In genomic region chrX:43743100-43743822, GRCh38 we compare ENCODE assay signal across 21 cellular contexts.
"Had no signal": no experiment of that assay in that cellular context is flagged by ENCODE, and none has a peak within 500 bp of the region (broad histone marks: within the 10 kb centered on the region; RNA-seq: fewer than 3 reads in every experiment).

No MANE protein-coding gene starts in this region.

- DNase-seq: activated CD4-positive, alpha-beta T cell treated with anti-CD3 and anti-CD28 coated beads, Interleukin-2, amount 10 ng/mL, durations not matched to agents 24 days and 14 days; activated CD4-positive, CD25-positive, alpha-beta regulatory T cell; activated CD8-positive, alpha-beta memory T cell treated with anti-CD3 and anti-CD28 coated beads, Interleukin-2, amount 50 U/mL, for 4 hours; activated effector memory CD4-positive, alpha-beta T cell treated with Interleukin-2 at 50 U/mL for 16 hours; activated naive CD4-positive, alpha-beta T cell treated with anti-CD3 and anti-CD28 coated beads, Interleukin-2, amount 50 U/mL, for 16 hours; activated T-cell treated with anti-CD3 and anti-CD28 coated beads, Interleukin-2, amount 50 U/mL, for 4 hours; cerebellar nuclear complex; cortex of kidney; effector CD4-positive, alpha-beta T cell; left lung; natural killer cell; pancreas; stimulated activated naive CD4-positive, alpha-beta T cell; T-helper 1 cell; T-helper 9 cell; transverse colon; uterus had no signal

- ATAC-seq: activated T-cell treated with anti-CD3 and anti-CD28 coated beads, Interleukin-2, amount 50 U/mL, for 4 hours; left lung; natural killer cell; SK-N-SH treated with all-trans-retinoic acid at 6 μM for 48 hours had no signal

- H3K27ac ChIP-seq: hepatocyte, neutrophil, pancreas had no signal

- H3K27me3 ChIP-seq: esophagus muscularis mucosa, hepatocyte, left lung, neutrophil, pancreas, transverse colon, uterus had no signal

- H3K4me3 ChIP-seq: esophagus muscularis mucosa, hepatocyte, left lung, pancreas, transverse colon, uterus had no signal

- H2AFZ ChIP-seq: hepatocyte had no signal

- H3K9me3 ChIP-seq: esophagus muscularis mucosa, left lung, neutrophil, pancreas, transverse colon, uterus had no signal

- H3K4me2 ChIP-seq: hepatocyte had no signal

- FAIRE-seq: pancreas had no signal

- H3K36me3 ChIP-seq: neutrophil, pancreas, transverse colon, uterus had no signal

- H3K79me2 ChIP-seq: hepatocyte had no signal
